ENCODE assay signal across 8 cellular contexts in genomic region chr11:133064152-133064877, GRCh38.
DNase-seq lines count a peak whose midpoint lies in the region; ATAC-seq and TF ChIP-seq lines count a peak whose summit lies in the region.

No MANE protein-coding gene starts in this region.

- peak; percentile 89 for DNase-seq in AG08395 (ENCODE audit: low spot score)
- peak; percentile 50 for DNase-seq in H4 (ENCODE audit: low spot score)
- DNase-seq in SHP77 (lab: John Stamatoyannopoulos, UW): peak; percentile 35 to 55
- DNase-seq in esophagus squamous epithelium (lab: John Stamatoyannopoulos, UW): no peak
- no peak for DNase-seq in SIG-M5 treated with dmso at 0.1 percent for 504 hours (lab: John Stamatoyannopoulos, UW; ENCODE audit: unreplicated experiment)

- H3K4me1 ChIP-seq in esophagus squamous epithelium (peaks cover 6 to 16% (median 7%) of the 10 kb centered on the region in 3 donors), mucosa of rectum (ENCODE audit: control insufficient read depth in 2 of 2, insufficient read depth in 2 of 2, low read length in 2 of 2) (no peaks in the 10 kb centered on the region)

- ATAC-seq in GM19397 (IDR thresholded peaks at IDR 0.05; ENCODE audit: unreplicated experiment) (no peak), HG03039 (IDR thresholded peaks at IDR 0.05; ENCODE audit: unreplicated experiment) (no peak)

- TF ChIP-seq CTCF in esophagus squamous epithelium (IDR thresholded peaks at IDR 0.05): peak in 5 of 6 experiments; percentile 20 to 60 (median 33)

- H3K27ac ChIP-seq in esophagus squamous epithelium (peak overlapping the region; percentile 34 to 74 (median 69)), mucosa of rectum (ENCODE audit: low read depth in 2 of 2, low read length in 2 of 2) (no peak overlapping the region)

- H3K27me3 ChIP-seq in esophagus squamous epithelium: peaks cover 0 to 42% (median 0%) of the 10 kb centered on the region in 4 donors
- H3K27me3 ChIP-seq in mucosa of rectum (ENCODE audit: control insufficient read depth in 2 of 2, insufficient read depth in 2 of 2, low read length in 2 of 2): peaks cover 0 to 2% of the 10 kb centered on the region in 2 donors

- TF ChIP-seq POLR2A in esophagus squamous epithelium (IDR thresholded peaks at IDR 0.05): no peak

- H3K9ac ChIP-seq in mucosa of rectum (ENCODE audit: low read depth in 1 of 2, low read length in 2 of 2): peak overlapping the region in 1 of 2 donors; percentile 2

- 3 to 4% methylated on average over 12 to 17 of the region's 44 CpGs for WGBS in esophagus squamous epithelium, 2 donors

- H3K4me3 ChIP-seq in esophagus squamous epithelium (peak overlapping the region; percentile 38 to 72 (median 57)), mucosa of rectum (ENCODE audit: low read length in 2 of 2) (peak overlapping the region; percentile 53 to 65)

- intact Hi-C loops in esophagus squamous epithelium (cut with DNase I): no loop called here

- no peaks in the 10 kb centered on the region for H3K36me3 ChIP-seq in esophagus squamous epithelium
- H3K36me3 ChIP-seq in mucosa of rectum (ENCODE audit: control insufficient read depth in 2 of 2, insufficient read depth in 2 of 2, low read length in 2 of 2): no peaks in the 10 kb centered on the region

- H3K9me3 ChIP-seq in esophagus squamous epithelium: no peaks in the 10 kb centered on the region
- no peaks in the 10 kb centered on the region for H3K9me3 ChIP-seq in mucosa of rectum (ENCODE audit: control insufficient read depth in 2 of 2, low read length in 2 of 2)

Comparison
In these comparisons a context has a peak if more than half of its experiments do, and no peak if none do; other contexts are left out.
1. DNase-seq: peak in AG08395 (single experiment), H4 (single experiment) and SHP77 (2 of 2); none in esophagus squamous epithelium (single experiment) and SIG-M5 treated with dmso at 0.1 percent for 504 hours (single experiment).
2. H3K27ac ChIP-seq: peak in esophagus squamous epithelium (4 of 4); none in mucosa of rectum (0 of 2).